1 cellular context compared by ENCODE assay signal in the genomic region with DNA sequence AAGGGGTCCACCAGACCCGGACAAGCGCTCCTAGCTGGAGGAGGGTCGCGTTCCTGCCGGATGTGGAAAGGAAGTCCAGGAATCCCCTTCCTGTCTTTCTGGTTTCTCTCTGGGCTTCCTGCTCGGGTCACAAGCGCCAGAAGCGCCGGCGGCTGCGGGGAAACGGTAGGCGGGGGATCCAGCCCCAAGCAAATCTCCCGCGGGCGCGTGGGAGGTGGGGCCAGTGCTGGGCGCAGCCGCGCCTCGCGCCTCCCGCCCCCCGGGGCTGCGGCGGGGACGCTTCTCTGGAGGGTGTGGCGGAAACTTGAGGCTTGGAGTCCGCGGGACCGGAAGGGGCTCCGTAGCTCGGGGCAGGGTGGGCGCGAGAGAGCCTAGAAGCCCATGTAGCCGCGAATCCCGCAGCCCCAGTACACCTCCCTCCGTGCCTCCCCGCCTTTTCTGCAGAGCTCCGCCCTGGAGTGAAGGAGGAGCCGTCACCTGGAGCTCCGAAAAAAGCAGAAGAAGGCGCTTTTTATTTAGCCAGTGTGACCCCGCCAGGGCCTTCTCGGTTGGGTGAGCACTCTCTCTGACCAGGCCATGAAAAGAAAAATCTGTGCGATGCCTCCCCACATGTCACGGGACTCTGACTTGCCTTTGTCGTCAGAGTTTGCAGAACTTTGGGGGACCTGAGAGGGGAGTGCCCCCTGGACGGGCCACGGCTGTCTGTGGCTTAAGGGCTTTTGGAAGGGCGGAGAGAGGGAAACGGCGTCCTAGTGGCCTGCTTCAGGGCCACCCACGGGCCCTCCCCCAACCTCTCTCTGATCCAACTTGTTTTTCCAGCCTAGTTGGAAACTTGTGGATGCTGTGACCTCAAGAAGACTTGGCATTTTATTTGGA.
TF ChIP-seq lines count a peak whose summit lies in the region.

No MANE protein-coding gene starts in this region.

TF ChIP-seq in IMR-90, 13 proteins besides CTCF, POLR2A, EP300 and RAD21 (continued from another document):
- no peak for TF ChIP-seq MAFK (IDR thresholded peaks at IDR 0.05; ENCODE audit: low read depth, low read length)
- TF ChIP-seq FOS (IDR thresholded peaks at IDR 0.05; ENCODE audit: low read depth, low read length), result no peak
- peak; percentile 80; the same call in 1 of the 2 replicates for TF ChIP-seq MAZ (IDR thresholded peaks at IDR 0.05; ENCODE audit: borderline replicate concordance, low read depth, low read length)
- TF ChIP-seq RCOR1 (IDR thresholded peaks at IDR 0.05; ENCODE audit: insufficient replicate concordance, low read length), result no peak
- TF ChIP-seq RFX5 (IDR thresholded peaks at IDR 0.05; ENCODE audit: low read depth, low read length), result no peak
